1 cellular context compared by ENCODE assay signal in the genomic region with DNA sequence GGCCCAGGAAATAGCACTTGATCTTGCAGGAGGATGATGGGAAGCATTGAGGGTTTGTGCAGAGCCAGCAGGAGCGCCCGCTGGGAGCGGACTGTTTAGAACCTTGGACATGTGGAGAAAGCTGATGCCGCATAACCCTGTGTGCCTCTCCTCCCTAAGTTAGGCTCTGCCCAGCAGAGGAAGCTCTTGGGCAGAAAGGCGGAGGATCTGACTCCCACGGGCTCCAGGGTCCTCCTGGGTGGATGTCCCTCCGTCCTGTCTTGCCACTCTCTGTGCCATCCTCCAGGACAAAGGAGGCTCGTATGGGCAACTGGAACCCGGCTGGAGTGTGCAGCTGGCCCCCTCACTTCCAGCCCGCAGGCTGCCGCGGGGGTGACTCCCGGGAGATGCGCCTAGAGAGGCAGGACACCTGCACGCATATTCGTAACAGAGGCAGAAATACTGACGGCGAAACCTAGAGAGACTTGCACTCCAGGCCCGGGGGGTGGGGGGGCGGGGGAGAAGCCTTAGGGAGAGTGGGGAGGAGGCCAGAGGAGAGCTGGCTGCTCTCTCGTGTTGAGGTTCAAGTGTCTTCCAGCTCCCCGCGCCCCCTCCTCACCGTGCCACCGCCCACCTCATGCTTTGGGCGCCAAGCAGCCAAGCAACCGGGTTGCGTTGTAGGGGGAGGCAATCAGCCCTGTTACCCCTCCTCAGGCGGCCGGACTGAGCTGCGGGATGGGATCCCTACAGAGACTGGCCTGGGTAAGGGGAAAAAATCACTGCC.
TF ChIP-seq lines count a peak whose summit lies in the region.

No MANE protein-coding gene starts in this region.

TF ChIP-seq in WTC11, 78 proteins besides CTCF, POLR2A, EP300 and RAD21 (continued from another document):
- TF ChIP-seq, protein P1, sequence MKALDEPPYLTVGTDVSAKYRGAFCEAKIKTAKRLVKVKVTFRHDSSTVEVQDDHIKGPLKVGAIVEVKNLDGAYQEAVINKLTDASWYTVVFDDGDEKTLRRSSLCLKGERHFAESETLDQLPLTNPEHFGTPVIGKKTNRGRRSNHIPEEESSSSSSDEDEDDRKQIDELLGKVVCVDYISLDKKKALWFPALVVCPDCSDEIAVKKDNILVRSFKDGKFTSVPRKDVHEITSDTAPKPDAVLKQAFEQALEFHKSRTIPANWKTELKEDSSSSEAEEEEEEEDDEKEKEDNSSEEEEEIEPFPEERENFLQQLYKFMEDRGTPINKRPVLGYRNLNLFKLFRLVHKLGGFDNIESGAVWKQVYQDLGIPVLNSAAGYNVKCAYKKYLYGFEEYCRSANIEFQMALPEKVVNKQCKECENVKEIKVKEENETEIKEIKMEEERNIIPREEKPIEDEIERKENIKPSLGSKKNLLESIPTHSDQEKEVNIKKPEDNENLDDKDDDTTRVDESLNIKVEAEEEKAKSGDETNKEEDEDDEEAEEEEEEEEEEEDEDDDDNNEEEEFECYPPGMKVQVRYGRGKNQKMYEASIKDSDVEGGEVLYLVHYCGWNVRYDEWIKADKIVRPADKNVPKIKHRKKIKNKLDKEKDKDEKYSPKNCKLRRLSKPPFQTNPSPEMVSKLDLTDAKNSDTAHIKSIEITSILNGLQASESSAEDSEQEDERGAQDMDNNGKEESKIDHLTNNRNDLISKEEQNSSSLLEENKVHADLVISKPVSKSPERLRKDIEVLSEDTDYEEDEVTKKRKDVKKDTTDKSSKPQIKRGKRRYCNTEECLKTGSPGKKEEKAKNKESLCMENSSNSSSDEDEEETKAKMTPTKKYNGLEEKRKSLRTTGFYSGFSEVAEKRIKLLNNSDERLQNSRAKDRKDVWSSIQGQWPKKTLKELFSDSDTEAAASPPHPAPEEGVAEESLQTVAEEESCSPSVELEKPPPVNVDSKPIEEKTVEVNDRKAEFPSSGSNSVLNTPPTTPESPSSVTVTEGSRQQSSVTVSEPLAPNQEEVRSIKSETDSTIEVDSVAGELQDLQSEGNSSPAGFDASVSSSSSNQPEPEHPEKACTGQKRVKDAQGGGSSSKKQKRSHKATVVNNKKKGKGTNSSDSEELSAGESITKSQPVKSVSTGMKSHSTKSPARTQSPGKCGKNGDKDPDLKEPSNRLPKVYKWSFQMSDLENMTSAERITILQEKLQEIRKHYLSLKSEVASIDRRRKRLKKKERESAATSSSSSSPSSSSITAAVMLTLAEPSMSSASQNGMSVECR (CRISPR knock-in tag; IDR thresholded peaks at IDR 0.05; ENCODE audit: borderline replicate concordance): no peak
- TF ChIP-seq OVOL2 (CRISPR knock-in tag; IDR thresholded peaks at IDR 0.05; ENCODE audit: borderline replicate concordance): no peak
- TF ChIP-seq, protein P2, sequence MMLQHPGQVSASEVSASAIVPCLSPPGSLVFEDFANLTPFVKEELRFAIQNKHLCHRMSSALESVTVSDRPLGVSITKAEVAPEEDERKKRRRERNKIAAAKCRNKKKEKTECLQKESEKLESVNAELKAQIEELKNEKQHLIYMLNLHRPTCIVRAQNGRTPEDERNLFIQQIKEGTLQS (CRISPR knock-in tag; conservative IDR thresholded peaks at IDR 0.05): no peak
- TF ChIP-seq NR1H2 (CRISPR knock-in tag; IDR thresholded peaks at IDR 0.05): no peak
- TF ChIP-seq, protein P3, sequence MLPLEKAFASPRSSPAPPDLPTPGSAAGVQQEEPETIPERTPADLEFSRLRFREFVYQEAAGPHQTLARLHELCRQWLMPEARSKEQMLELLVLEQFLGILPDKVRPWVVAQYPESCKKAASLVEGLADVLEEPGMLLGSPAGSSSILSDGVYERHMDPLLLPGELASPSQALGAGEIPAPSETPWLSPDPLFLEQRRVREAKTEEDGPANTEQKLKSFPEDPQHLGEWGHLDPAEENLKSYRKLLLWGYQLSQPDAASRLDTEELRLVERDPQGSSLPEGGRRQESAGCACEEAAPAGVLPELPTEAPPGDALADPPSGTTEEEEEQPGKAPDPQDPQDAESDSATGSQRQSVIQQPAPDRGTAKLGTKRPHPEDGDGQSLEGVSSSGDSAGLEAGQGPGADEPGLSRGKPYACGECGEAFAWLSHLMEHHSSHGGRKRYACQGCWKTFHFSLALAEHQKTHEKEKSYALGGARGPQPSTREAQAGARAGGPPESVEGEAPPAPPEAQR (CRISPR knock-in tag; IDR thresholded peaks at IDR 0.05): no peak
- no peak for TF ChIP-seq CREB1 (CRISPR knock-in tag; IDR thresholded peaks at IDR 0.05)
- TF ChIP-seq ETV6 (CRISPR knock-in tag; IDR thresholded peaks at IDR 0.05): no peak
- no peak for TF ChIP-seq ELF4 (CRISPR knock-in tag; IDR thresholded peaks at IDR 0.05; ENCODE audit: low read depth)
- TF ChIP-seq, protein P4, sequence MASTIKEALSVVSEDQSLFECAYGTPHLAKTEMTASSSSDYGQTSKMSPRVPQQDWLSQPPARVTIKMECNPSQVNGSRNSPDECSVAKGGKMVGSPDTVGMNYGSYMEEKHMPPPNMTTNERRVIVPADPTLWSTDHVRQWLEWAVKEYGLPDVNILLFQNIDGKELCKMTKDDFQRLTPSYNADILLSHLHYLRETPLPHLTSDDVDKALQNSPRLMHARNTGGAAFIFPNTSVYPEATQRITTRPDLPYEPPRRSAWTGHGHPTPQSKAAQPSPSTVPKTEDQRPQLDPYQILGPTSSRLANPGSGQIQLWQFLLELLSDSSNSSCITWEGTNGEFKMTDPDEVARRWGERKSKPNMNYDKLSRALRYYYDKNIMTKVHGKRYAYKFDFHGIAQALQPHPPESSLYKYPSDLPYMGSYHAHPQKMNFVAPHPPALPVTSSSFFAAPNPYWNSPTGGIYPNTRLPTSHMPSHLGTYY (CRISPR knock-in tag; IDR thresholded peaks at IDR 0.05): no peak
- no peak for TF ChIP-seq ZNF396 (CRISPR knock-in tag; IDR thresholded peaks at IDR 0.05; ENCODE audit: borderline replicate concordance)
- no peak for TF ChIP-seq ZNF671 (CRISPR knock-in tag; IDR thresholded peaks at IDR 0.05)
- TF ChIP-seq NR2C2 (CRISPR knock-in tag; IDR thresholded peaks at IDR 0.05): no peak
- no peak for TF ChIP-seq TEAD1 (CRISPR knock-in tag; IDR thresholded peaks at IDR 0.05)
